ENCODE assay signal across 1 cellular context in genomic region chr11:74926304-74927030, GRCh38.
TF ChIP-seq lines count a peak whose summit lies in the region.

No MANE protein-coding gene starts in this region.

TF ChIP-seq in WTC11, 78 proteins besides CTCF, POLR2A, EP300 and RAD21 (continued from another document):
- TF ChIP-seq ARID4B (CRISPR knock-in tag; IDR thresholded peaks at IDR 0.05; ENCODE audit: borderline replicate concordance) (no peak), NFE2L1 (CRISPR knock-in tag; IDR thresholded peaks at IDR 0.05) (no peak), HMGXB4 (CRISPR knock-in tag; IDR thresholded peaks at IDR 0.05) (no peak), PREB (CRISPR knock-in tag; IDR thresholded peaks at IDR 0.05; ENCODE audit: borderline replicate concordance) (no peak), HMGA2 (CRISPR knock-in tag; IDR thresholded peaks at IDR 0.05) (no peak), ZBTB43 (CRISPR knock-in tag; IDR thresholded peaks at IDR 0.05) (no peak), E2F4 (CRISPR knock-in tag; IDR thresholded peaks at IDR 0.05; ENCODE audit: borderline replicate concordance, low read depth) (no peak), SP1 (CRISPR knock-in tag; conservative IDR thresholded peaks at IDR 0.05) (no peak), MYBL2 (CRISPR knock-in tag; IDR thresholded peaks at IDR 0.05) (no peak), CBFB (CRISPR knock-in tag; IDR thresholded peaks at IDR 0.05; ENCODE audit: low read depth) (no peak), NR2C2 (CRISPR knock-in tag; IDR thresholded peaks at IDR 0.05) (no peak), ZSCAN18 (CRISPR knock-in tag; IDR thresholded peaks at IDR 0.05) (no peak), ZNF121 (CRISPR knock-in tag; IDR thresholded peaks at IDR 0.05) (no peak), ZBTB21 (CRISPR knock-in tag; IDR thresholded peaks at IDR 0.05; ENCODE audit: borderline replicate concordance) (no peak), TEAD4 (CRISPR knock-in tag; IDR thresholded peaks at IDR 0.05) (no peak), SOX15 (CRISPR knock-in tag; IDR thresholded peaks at IDR 0.05) (no peak), OVOL2 (CRISPR knock-in tag; IDR thresholded peaks at IDR 0.05; ENCODE audit: borderline replicate concordance) (no peak)
